Comparison of ENCODE assay signal across 27 cellular contexts in genomic region chr10:130128922-130129321, GRCh38.
"Had no signal": no experiment of that assay in that cellular context is flagged by ENCODE, and none has a peak within 500 bp of the region (broad histone marks: within the 10 kb centered on the region; RNA-seq: fewer than 3 reads in every experiment).

No MANE protein-coding gene starts in this region.

- H3K27ac Mint-ChIP-seq: activated CD4-positive, alpha-beta T cell treated with anti-CD3 and anti-CD28 coated beads for 36 hours; activated naive CD4-positive, alpha-beta T cell treated with anti-CD3 and anti-CD28 coated beads for 36 hours; activated naive CD8-positive, alpha-beta T cell treated with anti-CD3 and anti-CD28 coated beads, Interleukin-2, amount 10 ng/mL, durations not matched to agents 7 days and 5 days; activated T-helper 1 cell treated with anti-CD3 and anti-CD28 coated beads, Interleukin-12 subunit alpha, Interleukin-12 subunit beta, Interleukin-2, Interleukin-4 antibody, amounts not matched to agents 30 ng/mL and 10 ng/mL and 1 ng/mL, durations not matched to agents 14 hours and 24 hours and 36 hours; effector memory CD8-positive, alpha-beta T cell; T-cell; T-helper 2 cell treated with Interferon-gamma antibody and Interleukin-4, amounts not matched to agents 5 μg/mL and 100 μg/mL, for 36 hours had no signal

- H3K9me3 Mint-ChIP-seq: activated naive CD4-positive, alpha-beta T cell treated with anti-CD3 and anti-CD28 coated beads for 36 hours; activated naive CD8-positive, alpha-beta T cell treated with anti-CD3 and anti-CD28 coated beads, Interleukin-2, amount 10 ng/mL, durations not matched to agents 7 days and 5 days; activated T-helper 1 cell treated with anti-CD3 and anti-CD28 coated beads, Interleukin-12 subunit alpha, Interleukin-12 subunit beta, Interleukin-2, Interleukin-4 antibody, amounts not matched to agents 30 ng/mL and 10 ng/mL and 1 ng/mL, durations not matched to agents 14 hours and 24 hours and 36 hours; effector memory CD8-positive, alpha-beta T cell; naive thymus-derived CD8-positive, alpha-beta T cell; neural crest cell; T-cell; T-helper 2 cell treated with Interferon-gamma antibody and Interleukin-4, amounts not matched to agents 5 μg/mL and 100 μg/mL, for 36 hours had no signal

- DNase-seq: activated CD4-positive, alpha-beta T cell treated with anti-CD3 and anti-CD28 coated beads for 36 hours; activated CD4-positive, CD25-positive, alpha-beta regulatory T cell; activated CD8-positive, alpha-beta memory T cell treated with anti-CD3 and anti-CD28 coated beads, Interleukin-2, amount 50 U/mL, for 4 hours; activated effector memory CD4-positive, alpha-beta T cell treated with anti-CD3 and anti-CD28 coated beads, Interleukin-2, amount 50 U/mL, for 16 hours; activated naive CD4-positive, alpha-beta T cell treated with anti-CD3 and anti-CD28 coated beads for 36 hours; activated naive CD8-positive, alpha-beta T cell treated with anti-CD3 and anti-CD28 coated beads, Interleukin-2, amount 10 ng/mL, durations not matched to agents 7 days and 5 days; activated T-cell treated with anti-CD3 and anti-CD28 coated beads, Interleukin-2, amount 50 U/mL, for 1 hour; brain microvascular endothelial cell; effector memory CD8-positive, alpha-beta T cell; islet precursor cell; left colon; midbrain; naive thymus-derived CD8-positive, alpha-beta T cell; right lobe of liver; stimulated activated CD4-positive, alpha-beta T cell treated with anti-CD3 and anti-CD28 coated beads, Interleukin-12 subunit alpha, Interleukin-12 subunit beta, amount 100 ng/mL, for 4 hours; stimulated activated CD4-positive, alpha-beta T cell treated with anti-CD3 and anti-CD28 coated beads, Interleukin-4, amount 100 ng/mL, for 1 hour; stomach; T-cell; thyroid gland had no signal

- H3K27ac ChIP-seq: brain microvascular endothelial cell, coronary artery, gastroesophageal sphincter, hepatocyte, right lobe of liver, skin epidermis, stomach, thyroid gland, upper lobe of left lung had no signal

- H3K27me3 ChIP-seq: hepatocyte, right lobe of liver, thyroid gland had no signal

- H3K4me3 Mint-ChIP-seq: activated CD4-positive, alpha-beta T cell treated with anti-CD3 and anti-CD28 coated beads for 36 hours; activated naive CD4-positive, alpha-beta T cell treated with anti-CD3 and anti-CD28 coated beads for 36 hours; activated naive CD8-positive, alpha-beta T cell treated with anti-CD3 and anti-CD28 coated beads, Interleukin-2, amount 10 ng/mL, durations not matched to agents 7 days and 5 days; activated T-helper 1 cell treated with anti-CD3 and anti-CD28 coated beads, Interleukin-12 subunit alpha, Interleukin-12 subunit beta, Interleukin-2, Interleukin-4 antibody, amounts not matched to agents 30 ng/mL and 10 ng/mL and 1 ng/mL, durations not matched to agents 14 hours and 24 hours and 36 hours; effector memory CD8-positive, alpha-beta T cell; naive thymus-derived CD8-positive, alpha-beta T cell; neural crest cell; T-cell; T-helper 2 cell treated with Interferon-gamma antibody and Interleukin-4, amounts not matched to agents 5 μg/mL and 100 μg/mL, for 36 hours had no signal

- H3K36me3 ChIP-seq: brain microvascular endothelial cell, gastroesophageal sphincter, right lobe of liver, stomach, thyroid gland, upper lobe of left lung had no signal

- H3K4me2 ChIP-seq: hepatocyte had no signal

- H3K9me3 ChIP-seq: gastroesophageal sphincter, right lobe of liver, stomach, thyroid gland, upper lobe of left lung had no signal

- H3K4me3 ChIP-seq: coronary artery, gastroesophageal sphincter, hepatocyte, right lobe of liver, skin epidermis, stomach, thyroid gland, upper lobe of left lung had no signal

- ATAC-seq: activated CD4-positive, alpha-beta T cell treated with anti-CD3 and anti-CD28 coated beads for 36 hours; effector memory CD8-positive, alpha-beta T cell; gastroesophageal sphincter; left colon; naive thymus-derived CD8-positive, alpha-beta T cell; T-cell had no signal

- H2AFZ ChIP-seq: hepatocyte had no signal

- H3K36me3 Mint-ChIP-seq: activated naive CD8-positive, alpha-beta T cell treated with anti-CD3 and anti-CD28 coated beads, Interleukin-2, amount 10 ng/mL, durations not matched to agents 7 days and 5 days; naive thymus-derived CD8-positive, alpha-beta T cell; T-cell had no signal

- H3K4me1 ChIP-seq: gastroesophageal sphincter, right lobe of liver, thyroid gland had no signal

- H3K79me2 ChIP-seq: hepatocyte had no signal
